Comparison of ENCODE assay signal across 9 cellular contexts in genomic region chr19:16608290-16608704, GRCh38. TPM values are rescaled to one million over a fixed set of nuclear protein-coding genes. Genes with fewer than 3 reads are reported as not detected.
DNase-seq lines count a peak whose midpoint lies in the region; ATAC-seq and TF ChIP-seq lines count a peak whose summit lies in the region.
"Had no signal": no experiment of that assay in that cellular context is flagged by ENCODE, and none has a peak within 500 bp of the region (broad histone marks: within the 10 kb centered on the region; RNA-seq: fewer than 3 reads in every experiment).

No MANE protein-coding gene starts in this region.

- H3K27ac Mint-ChIP-seq in T-helper 1 cell treated with Interleukin-12 subunit alpha and Interleukin-12 subunit beta and Interleukin-4 antibody, amounts not matched to agents 30 μg/mL and 1 μg/mL, for 36 hours = peak overlapping the region; percentile 74
- H3K27ac Mint-ChIP-seq: activated naive CD4-positive, alpha-beta T cell treated with anti-CD3 and anti-CD28 coated beads, Interleukin-2, amount 50 U/mL, for 24 hours had no signal

- no peaks in the 10 kb centered on the region for H3K36me3 ChIP-seq in ascending aorta

- H3K9me3 ChIP-seq in ascending aorta = no peaks in the 10 kb centered on the region

- no peaks in the 10 kb centered on the region for H3K27me3 ChIP-seq in ascending aorta

- no peaks in the 10 kb centered on the region for H3K9me3 Mint-ChIP-seq in T-helper 1 cell treated with Interleukin-12 subunit alpha and Interleukin-12 subunit beta and Interleukin-4 antibody, amounts not matched to agents 30 μg/mL and 1 μg/mL, for 36 hours
- H3K9me3 Mint-ChIP-seq: activated naive CD4-positive, alpha-beta T cell treated with anti-CD3 and anti-CD28 coated beads, Interleukin-2, amount 50 U/mL, for 24 hours had no signal

- H3K27ac ChIP-seq in ascending aorta = peak overlapping the region; percentile 68 to 75
- H3K27ac ChIP-seq in substantia nigra (ENCODE audit: low read depth, low read length, poor library complexity, severe bottlenecking) = peak overlapping the region; percentile 63

- H3K36me3 Mint-ChIP-seq in T-helper 1 cell treated with Interleukin-12 subunit alpha and Interleukin-12 subunit beta and Interleukin-4 antibody, amounts not matched to agents 30 μg/mL and 1 μg/mL, for 36 hours (ENCODE audit: low read depth) = peaks cover 7% of the 10 kb centered on the region

- no peak for TF ChIP-seq CTCF in ascending aorta (IDR thresholded peaks at IDR 0.05)

- DNase-seq in T-helper 1 cell (no peak), ascending aorta (ENCODE audit: low spot score in 2 of 2) (peak in 1 of 2 donors; percentile 77), iris pigment epithelial cell (ENCODE audit: low read depth) (peak; percentile 94), substantia nigra (lab: John Stamatoyannopoulos, UW) (peak in 3 of 49 donors; percentile 7 to 16 (median 13)), HK-2 (ENCODE audit: unreplicated experiment) (no peak), retina (no peak)

- H3K4me3 Mint-ChIP-seq in T-helper 1 cell treated with Interleukin-12 subunit alpha and Interleukin-12 subunit beta and Interleukin-4 antibody, amounts not matched to agents 30 μg/mL and 1 μg/mL, for 36 hours = no peak overlapping the region
- H3K4me3 Mint-ChIP-seq: activated naive CD4-positive, alpha-beta T cell treated with anti-CD3 and anti-CD28 coated beads, Interleukin-2, amount 50 U/mL, for 24 hours had no signal

- H3K4me1 ChIP-seq in ascending aorta = peaks cover 3 to 7% of the 10 kb centered on the region in 2 donors

- H3K4me3 ChIP-seq in ascending aorta = no peak overlapping the region

- ATAC-seq in GM21529 (IDR thresholded peaks at IDR 0.05; ENCODE audit: unreplicated experiment) = no peak

- H3K4me1 Mint-ChIP-seq in T-helper 1 cell treated with Interleukin-12 subunit alpha and Interleukin-12 subunit beta and Interleukin-4 antibody, amounts not matched to agents 30 μg/mL and 1 μg/mL, for 36 hours (ENCODE audit: low read depth) = peaks cover 44% of the 10 kb centered on the region

- no peaks in the 10 kb centered on the region for H3K27me3 Mint-ChIP-seq in T-helper 1 cell treated with Interleukin-12 subunit alpha and Interleukin-12 subunit beta and Interleukin-4 antibody, amounts not matched to agents 30 μg/mL and 1 μg/mL, for 36 hours (ENCODE audit: low read depth)
- H3K27me3 Mint-ChIP-seq: activated naive CD4-positive, alpha-beta T cell treated with anti-CD3 and anti-CD28 coated beads, Interleukin-2, amount 50 U/mL, for 24 hours had no signal

- intact Hi-C loops in ascending aorta (cut with DNase I) = no loop called here

RNA-seq across cellular contexts. Expression of gene MED26, which starts 19.7 kb away (rescaled TPM):
- 3.5 TPM for total RNA-seq in ascending aorta

RNA-seq across cellular contexts. Expression of gene SLC35E1, which starts 36.1 kb away (rescaled TPM):
- total RNA-seq in ascending aorta = 56.3 TPM

RNA-seq across cellular contexts. Expression of gene SMIM7, which starts 51.6 kb away (rescaled TPM):
- 16.7 TPM for total RNA-seq in ascending aorta

RNA-seq across cellular contexts. Expression of gene TMEM38A, which starts 52.6 kb away (rescaled TPM):
- 0.75 TPM for total RNA-seq in ascending aorta
